ENCODE assay signal across 8 cellular contexts in genomic region chr1:205321109-205321958, GRCh38. TPM values are rescaled to one million over a fixed set of nuclear protein-coding genes. Genes with fewer than 3 reads are reported as not detected.
A peak's percentile ranks its signal among the peaks of the same experiment; 100 is the strongest.
DNase-seq lines count a peak whose midpoint lies in the region; ATAC-seq and TF ChIP-seq lines count a peak whose summit lies in the region.

Gene NUAK2, minus strand, starts transcription at chr1:205321745. Its CDS starts 117 bp downstream, at chr1:205321628.

- peak within 1 kb of the TSS; percentile 91 to 99 (median 94) for H3K4me3 Mint-ChIP-seq in nephron

- H3K4me3 ChIP-seq in foreskin fibroblast (ENCODE audit: low read depth in 1 of 2, low read length in 2 of 2), result peak within 1 kb of the TSS; percentile 67 to 86

- peaks cover 13% of the 10 kb centered on the region for H3K27me3 Mint-ChIP-seq in nephron (ENCODE audit: low read depth)

- TF ChIP-seq CTCF in foreskin fibroblast (IDR thresholded peaks at IDR 0.05; ENCODE audit: low read depth, low read length), result peak; percentile 32
- peak; percentile 23 to 27 (median 26) for TF ChIP-seq CTCF in nephron (IDR thresholded peaks at IDR 0.05; ENCODE audit: unreplicated experiment in 3 of 3)

- no peaks in the 10 kb centered on the region for H3K9me3 Mint-ChIP-seq in nephron

- H3K36me3 Mint-ChIP-seq in nephron (ENCODE audit: low read depth), result no peaks in the 10 kb centered on the region

- DNase-seq in EL (peak; percentile 94), LHCN-M2 (ENCODE audit: low read depth) (peak; percentile 73), SHP77 (lab: John Stamatoyannopoulos, UW) (peak; percentile 89 to 96), foreskin fibroblast (peak; percentile 88 to 96)
- peak; percentile 65 for DNase-seq in activated gamma-delta T cell treated with anti-CD3 and anti-CD28 coated beads, Interleukin-2, amount 50 U/mL, for 16 hours (ENCODE audit: low read depth)
- peak; percentile 82 for DNase-seq in stimulated activated naive CD4-positive, alpha-beta T cell treated with Interleukin-2 at 50 U/mL for 16 hours (lab: John Stamatoyannopoulos, UW)

- peaks cover 54% of the 10 kb centered on the region for H3K4me1 Mint-ChIP-seq in nephron

- peak within 1 kb of the TSS; percentile 36 to 88 (median 64) for H3K27ac Mint-ChIP-seq in nephron

- no peak for ATAC-seq in HG03520 (IDR thresholded peaks at IDR 0.05; ENCODE audit: unreplicated experiment)

RNA-seq across cellular contexts. Expression of gene NUAK2, which starts in this region (rescaled TPM):
- total RNA-seq in LHCN-M2 (2014; rRNA removed), result 0.46 and 0.64 TPM in 2 replicates
- 2.2 TPM for polyA plus RNA-seq in LHCN-M2 (2012)
